ENCODE assay signal across 8 cellular contexts in genomic region chr15:75450307-75451201, GRCh38. TPM values are rescaled to one million over a fixed set of nuclear protein-coding genes. Genes with fewer than 3 reads are reported as not detected.
DNase-seq lines count a peak whose midpoint lies in the region; ATAC-seq and TF ChIP-seq lines count a peak whose summit lies in the region.

No MANE protein-coding gene starts in this region.

- intact Hi-C loops in thyroid gland (cut with DNase I): loop anchor here (5.0 kb wide), 1 partner anchor 83 kb away; the partner anchor contains the start of gene MAN2C1

- peak overlapping the region; percentile 96 for H3K27ac ChIP-seq in cardiac muscle cell
- H3K27ac ChIP-seq in parathyroid adenoma: peak overlapping the region; percentile 97
- peak overlapping the region in 2 of 3 donors; percentile 91 to 98 for H3K27ac ChIP-seq in thyroid gland

- WGBS in thyroid gland, 2 donors: 0 to 1% methylated on average over 14 to 20 of the region's 62 CpGs

- H3K27me3 ChIP-seq in cardiac muscle cell (no peaks in the 10 kb centered on the region), parathyroid adenoma (ENCODE audit: control insufficient read depth, insufficient read depth, low read length) (no peaks in the 10 kb centered on the region), thyroid gland (no peaks in the 10 kb centered on the region)

- no peaks in the 10 kb centered on the region for H3K4me1 ChIP-seq in cardiac muscle cell (ENCODE audit: low read depth)
- peaks cover 3% of the 10 kb centered on the region for H3K4me1 ChIP-seq in parathyroid adenoma
- peaks cover 17 to 27% of the 10 kb centered on the region in 2 donors for H3K4me1 ChIP-seq in thyroid gland

- H3K79me2 ChIP-seq in parathyroid adenoma: peaks cover 6% of the 10 kb centered on the region

- peak overlapping the region; percentile 96 for H3K4me2 ChIP-seq in parathyroid adenoma (ENCODE audit: low read length)

- ATAC-seq in HG02623 (IDR thresholded peaks at IDR 0.05; ENCODE audit: unreplicated experiment): peak; percentile 15

- H3K9me3 ChIP-seq in cardiac muscle cell (ENCODE audit: low read depth) (no peaks in the 10 kb centered on the region), parathyroid adenoma (ENCODE audit: control insufficient read depth, low read length) (no peaks in the 10 kb centered on the region), thyroid gland (no peaks in the 10 kb centered on the region)

- H3K36me3 ChIP-seq in cardiac muscle cell (no peaks in the 10 kb centered on the region), parathyroid adenoma (ENCODE audit: control insufficient read depth, insufficient read depth, low read length) (no peaks in the 10 kb centered on the region), thyroid gland (no peaks in the 10 kb centered on the region)

- H3K4me3 ChIP-seq in cardiac muscle cell (peak overlapping the region; percentile 75), parathyroid adenoma (ENCODE audit: low read depth, low read length) (peak overlapping the region; percentile 88), thyroid gland (replicated peaks in 1 of 3) (peak overlapping the region; percentile 2 to 83 (median 79))

- TF ChIP-seq POLR2A in thyroid gland (IDR thresholded peaks at IDR 0.05): no peak

- DNase-seq in ELF-1 (ENCODE audit: low read depth, low spot score) (peak; percentile 95), NCI-H1436 (lab: John Stamatoyannopoulos, UW) (peak; percentile 94), SW 1271 (lab: John Stamatoyannopoulos, UW) (peak; percentile 95 to 97), cardiac muscle cell (ENCODE audit: low read depth in 1 of 2, low spot score in 1 of 2) (peak; percentile 98), thyroid gland (peak; percentile 97)
- peak; percentile 93 for DNase-seq in activated naive CD8-positive, alpha-beta T cell treated with anti-CD3 and anti-CD28 coated beads, Interleukin-2, amount 50 U/mL, for 16 hours (ENCODE audit: low read depth, low spot score)

- no peak overlapping the region for H3K9ac ChIP-seq in parathyroid adenoma

- H2AFZ ChIP-seq in parathyroid adenoma: no peak overlapping the region

- TF ChIP-seq CTCF in cardiac muscle cell (IDR thresholded peaks at IDR 0.05; ENCODE audit: low read depth, low read length): no peak
- TF ChIP-seq CTCF in parathyroid adenoma (IDR thresholded peaks at IDR 0.05): no peak
- no peak for TF ChIP-seq CTCF in thyroid gland (IDR thresholded peaks at IDR 0.05)

RNA-seq across cellular contexts. Expression of gene SIN3A, which starts 0.9 kb away (rescaled TPM):
- total RNA-seq in cardiac muscle cell (32.8 and 41.1 TPM in 2 replicates), thyroid gland (100 to 1,000 TPM in 1 of 4 donors, 10 to 100 TPM in 3; 51.4 to 146 (median 84.2) TPM)
- polyA plus RNA-seq in cardiac muscle cell: 19.2 and 28.4 TPM in 2 replicates

Comparison
In these comparisons a context has a peak if more than half of its experiments do, and no peak if none do; other contexts are left out.
1. Peak in every context shown above with its lines: DNase-seq, ATAC-seq, H3K4me3 ChIP-seq and H3K27ac ChIP-seq.